14 cellular contexts compared by ENCODE assay signal in genomic region chr10:119302172-119302571, GRCh38.
DNase-seq lines count a peak whose midpoint lies in the region; ATAC-seq and TF ChIP-seq lines count a peak whose summit lies in the region.
"Had no signal": no experiment of that assay in that cellular context is flagged by ENCODE, and none has a peak within 500 bp of the region (broad histone marks: within the 10 kb centered on the region; RNA-seq: fewer than 3 reads in every experiment).

No MANE protein-coding gene starts in this region.

- peak overlapping the region; percentile 53 for H3K4me3 Mint-ChIP-seq in activated CD4-positive, alpha-beta T cell treated with anti-CD3 and anti-CD28 coated beads for 36 hours
- H3K4me3 Mint-ChIP-seq in T-cell, result peak overlapping the region in 2 of 3 donors; percentile 6 to 78
- no peak overlapping the region for H3K4me3 Mint-ChIP-seq in endodermal cell

- no peak for ATAC-seq in activated CD4-positive, alpha-beta T cell treated with anti-CD3 and anti-CD28 coated beads for 36 hours
- ATAC-seq in T-cell (replicated peaks in 1 of 4) (no peak), gastroesophageal sphincter (no peak)
- ATAC-seq: gastrocnemius medialis had no signal

- H2BK12ac ChIP-seq in neuronal stem cell (ENCODE audit: low read length), result no peak overlapping the region

- H3K27me3 Mint-ChIP-seq in activated CD4-positive, alpha-beta T cell treated with anti-CD3 and anti-CD28 coated beads for 36 hours, result no peaks in the 10 kb centered on the region
- H3K27me3 Mint-ChIP-seq in T-cell, result no peaks in the 10 kb centered on the region
- H3K27me3 Mint-ChIP-seq in endodermal cell (ENCODE audit: insufficient read depth), result no peaks in the 10 kb centered on the region

- WGBS in gastroesophageal sphincter (ENCODE audit: low coverage in 1 of 2), 2 donors, result 40% methylated on average over 3 of the region's 3 CpGs; no CpG with 5 or more reads in 1 of the 2 donors
- 13 to 49% (median 24%) methylated on average over 3 of the region's 3 CpGs for WGBS in stomach, 5 donors
- WGBS in neuronal stem cell (ENCODE audit: extremely low coverage in 2 of 2, insufficient read length in 2 of 2, insufficient replicate concordance in 1 of 2), 2 donors, result no CpG with 5 or more reads among the region's 3 CpGs
- 69% methylated on average over 2 of the region's 3 CpGs; no CpG with 5 or more reads in 1 of the 2 experiments for WGBS in endodermal cell (ENCODE audit: insufficient coverage in 1 of 2, insufficient read length in 1 of 2), 2 experiments

- no peak for TF ChIP-seq EP300 in gastroesophageal sphincter (IDR thresholded peaks at IDR 0.05)
- TF ChIP-seq EP300 in stomach (IDR thresholded peaks at IDR 0.05), result no peak

- no peak overlapping the region for H3K9ac ChIP-seq in neuronal stem cell (ENCODE audit: low read depth, low read length, poor library complexity)
- no peak overlapping the region for H3K9ac ChIP-seq in endodermal cell (ENCODE audit: extremely low read depth, low read length, poor library complexity, severe bottlenecking)

- TF ChIP-seq CTCF in gastroesophageal sphincter (IDR thresholded peaks at IDR 0.05) (no peak), stomach (IDR thresholded peaks at IDR 0.05) (no peak), endodermal cell (conservative IDR thresholded peaks at IDR 0.05) (no peak)

- H3K4me1 ChIP-seq in gastroesophageal sphincter (peaks cover 0 to 91% (median 51%) of the 10 kb centered on the region in 3 donors), stomach (peaks cover 48 to 92% (median 76%) of the 10 kb centered on the region in 4 donors), neuronal stem cell (ENCODE audit: control insufficient read depth in 2 of 2, insufficient read depth in 1 of 2, low read depth in 1 of 2, low read length in 2 of 2) (peaks cover 0 to 4% of the 10 kb centered on the region in 2 donors), endodermal cell (ENCODE audit: control insufficient read depth, insufficient read depth, low read length) (peaks cover 4% of the 10 kb centered on the region)

- H2BK120ac ChIP-seq in neuronal stem cell (ENCODE audit: low read depth, low read length), result no peak overlapping the region

- no peak overlapping the region for H3K4ac ChIP-seq in neuronal stem cell (ENCODE audit: low read length)

- H2BK5ac ChIP-seq in neuronal stem cell (ENCODE audit: low read length), result no peak overlapping the region

- intact Hi-C loops in activated CD4-positive, alpha-beta T cell treated with anti-CD3 and anti-CD28 coated beads for 36 hours (cut with DNase I, micrococcal nuclease), result loop anchor here (10.0 kb wide), 2 partner anchors 547 to 1647 kb away; partner anchors contain the start of gene CACUL1 (in 1 of the 2)
- intact Hi-C loops in stomach (cut with DNase I; ENCODE audit: low total_unique reads), result no loop called here

- H3K27me3 ChIP-seq in gastroesophageal sphincter (no peaks in the 10 kb centered on the region), stomach (no peaks in the 10 kb centered on the region), neuronal stem cell (ENCODE audit: control insufficient read depth in 3 of 3, insufficient read depth in 3 of 3, low read depth in 1 of 3, low read length in 3 of 3) (no peaks in the 10 kb centered on the region), endodermal cell (ENCODE audit: control insufficient read depth, insufficient read depth, low read length, poor library complexity, severe bottlenecking) (no peaks in the 10 kb centered on the region)
- H3K27me3 ChIP-seq: body of pancreas, gastrocnemius medialis had no signal

- H3K9me3 ChIP-seq in gastroesophageal sphincter, result peaks cover 0 to 7% (median 0%) of the 10 kb centered on the region in 3 donors
- peaks cover 0 to 7% (median 0%) of the 10 kb centered on the region in 4 donors for H3K9me3 ChIP-seq in stomach
- H3K9me3 ChIP-seq in neuronal stem cell (replicated peaks in 1 of 2; ENCODE audit: control insufficient read depth in 2 of 2, insufficient read depth in 1 of 2, low read depth in 1 of 2, low read length in 2 of 2), result peaks cover 1 to 5% of the 10 kb centered on the region in 2 donors
- H3K9me3 ChIP-seq in endodermal cell (ENCODE audit: control insufficient read depth, low read length), result peaks cover 9% of the 10 kb centered on the region
- H3K9me3 ChIP-seq: body of pancreas, gastrocnemius medialis had no signal

- H3K14ac ChIP-seq in neuronal stem cell (ENCODE audit: low read length), result no peak overlapping the region

- no peak overlapping the region for H2AK5ac ChIP-seq in neuronal stem cell (ENCODE audit: low read depth, low read length)

- H3K4me3 ChIP-seq in gastroesophageal sphincter (no peak overlapping the region), stomach (no peak overlapping the region), neuronal stem cell (ENCODE audit: low read length in 2 of 2) (no peak overlapping the region), endodermal cell (ENCODE audit: low read length) (no peak overlapping the region)
- H3K4me3 ChIP-seq: body of pancreas, gastrocnemius medialis had no signal

- CTCF ChIA-PET in activated CD4-positive, alpha-beta T cell treated with anti-CD3 and anti-CD28 coated beads for 36 hours (lab: Charles Lee), result interaction anchor here (0.6 to 1.8 kb wide), 9 partner anchors 31 to 566 kb away, joined by 3 to 12 read pairs (median 3); partner anchors contain the start of gene GRK5
- CTCF ChIA-PET in T-cell (lab: Charles Lee), result interaction anchor here (0.9 to 1.8 kb wide), 6 partner anchors 18 to 540 kb away, joined by 3 to 8 read pairs (median 4); partner anchors contain the start of gene GRK5 (in 1 of the 2)

- no peak overlapping the region for H4K91ac ChIP-seq in neuronal stem cell (ENCODE audit: low read depth, low read length, poor library complexity)

- no peak for TF ChIP-seq POLR2A in gastroesophageal sphincter (IDR thresholded peaks at IDR 0.05)
- no peak for TF ChIP-seq POLR2A in stomach (IDR thresholded peaks at IDR 0.05)

- H2AFZ ChIP-seq in neuronal stem cell (ENCODE audit: low read length), result no peak overlapping the region

- DNase-seq in activated CD4-positive, alpha-beta T cell treated with anti-CD3 and anti-CD28 coated beads for 36 hours, result no peak
- DNase-seq in activated CD4-positive, alpha-beta T cell treated with anti-CD3 and anti-CD28 coated beads for 4 hours, result no peak
- peak in 1 of 34 experiments; percentile 28 for DNase-seq in T-cell
- no peak for DNase-seq in stomach
- no peak for DNase-seq in neuronal stem cell (ENCODE audit: low spot score)
- DNase-seq in activated CD8-positive, alpha-beta memory T cell treated with anti-CD3 and anti-CD28 coated beads, Interleukin-2, amount 50 U/mL, for 48 hours, result no peak
- DNase-seq in endodermal cell, result no peak
- DNase-seq: DMS 273 treated with DMSO at 0.1 percent for 48 hours, gastrocnemius medialis, NCI-H526 treated with DMSO at 0.1 percent for 48 hours, RPMI8226 had no signal

- H4K8ac ChIP-seq in neuronal stem cell (ENCODE audit: low read depth, low read length), result no peak overlapping the region

- peak overlapping the region in 3 of 4 donors; percentile 62 to 69 (median 68) for H3K27ac ChIP-seq in gastroesophageal sphincter
- peak overlapping the region; percentile 63 to 81 (median 78) for H3K27ac ChIP-seq in stomach
- no peak overlapping the region for H3K27ac ChIP-seq in neuronal stem cell (replicated peaks; ENCODE audit: low read length)
- no peak overlapping the region for H3K27ac ChIP-seq in endodermal cell (ENCODE audit: low read depth, low read length)
- H3K27ac ChIP-seq: 22Rv1 had no signal

- H3K4me1 Mint-ChIP-seq in activated CD4-positive, alpha-beta T cell treated with anti-CD3 and anti-CD28 coated beads for 36 hours, result peaks cover 85% of the 10 kb centered on the region
- peaks cover 79 to 90% (median 87%) of the 10 kb centered on the region in 3 donors for H3K4me1 Mint-ChIP-seq in T-cell
- peaks cover 9% of the 10 kb centered on the region for H3K4me1 Mint-ChIP-seq in endodermal cell

- H3K23ac ChIP-seq in neuronal stem cell (ENCODE audit: low read depth, low read length, poor library complexity), result no peak overlapping the region

- POLR2A ChIA-PET in activated CD4-positive, alpha-beta T cell treated with anti-CD3 and anti-CD28 coated beads for 36 hours (lab: Charles Lee), result interaction anchor here (1.2 to 1.4 kb wide), 2 partner anchors 14 to 31 kb away, joined by 5 read pairs; no protein-coding TSS in a partner anchor
- POLR2A ChIA-PET in T-cell (lab: Charles Lee), result interaction anchor here in 1 of 2 donors (0.5 kb wide), 1 partner anchor 573 kb away, joined by 3 read pairs; no protein-coding TSS in a partner anchor

- H3K36me3 ChIP-seq in gastroesophageal sphincter (no peaks in the 10 kb centered on the region), stomach (peaks cover 0 to 4% (median 0%) of the 10 kb centered on the region in 4 donors), neuronal stem cell (replicated peaks in 1 of 2; ENCODE audit: control insufficient read depth in 2 of 2, insufficient read depth in 2 of 2, low read length in 2 of 2) (no peaks in the 10 kb centered on the region), endodermal cell (ENCODE audit: control insufficient read depth, insufficient read depth, low read length) (no peaks in the 10 kb centered on the region)
- H3K36me3 ChIP-seq: gastrocnemius medialis had no signal

- H3K27ac Mint-ChIP-seq in activated CD4-positive, alpha-beta T cell treated with anti-CD3 and anti-CD28 coated beads for 36 hours, result peak overlapping the region; percentile 98
- H3K27ac Mint-ChIP-seq in T-cell (peak overlapping the region; percentile 93 to 96), endodermal cell (no peak overlapping the region)

- no peak overlapping the region for H2BK15ac ChIP-seq in neuronal stem cell (ENCODE audit: low read length)

- H3K79me1 ChIP-seq in neuronal stem cell (ENCODE audit: low read depth, low read length), result no peaks in the 10 kb centered on the region

- H3K9me3 Mint-ChIP-seq in activated CD4-positive, alpha-beta T cell treated with anti-CD3 and anti-CD28 coated beads for 36 hours (ENCODE audit: low read depth), result peaks cover 2% of the 10 kb centered on the region
- H3K9me3 Mint-ChIP-seq in T-cell (peaks cover 4 to 6% (median 5%) of the 10 kb centered on the region in 3 donors), endodermal cell (peaks cover 13% of the 10 kb centered on the region)

- no peak overlapping the region for H3K4me2 ChIP-seq in neuronal stem cell (ENCODE audit: insufficient read depth, low read length, poor library complexity, severe bottlenecking)

- H3K18ac ChIP-seq in neuronal stem cell (ENCODE audit: low read length), result no peak overlapping the region

- peaks cover 7% of the 10 kb centered on the region for H3K36me3 Mint-ChIP-seq in activated CD4-positive, alpha-beta T cell treated with anti-CD3 and anti-CD28 coated beads for 36 hours (ENCODE audit: low read depth)
- H3K36me3 Mint-ChIP-seq in T-cell (peaks cover 11% of the 10 kb centered on the region), endodermal cell (ENCODE audit: low read depth) (peaks cover 3% of the 10 kb centered on the region)

Comparison
In these comparisons a context has a peak if more than half of its experiments do, and no peak if none do; other contexts are left out.
1. H3K27ac ChIP-seq: peak in gastroesophageal sphincter (3 of 4) and stomach (5 of 5); none in neuronal stem cell (single experiment) and endodermal cell (single experiment).